In genomic region chr2:60553496-60553991, GRCh38 we compare ENCODE assay signal across 8 cellular contexts. TPM values are rescaled to one million over a fixed set of nuclear protein-coding genes. Genes with fewer than 3 reads are reported as not detected.
DNase-seq lines count a peak whose midpoint lies in the region; TF ChIP-seq lines count a peak whose summit lies in the region.

Gene BCL11A (minus strand): TSS chr2:60553654. CDS start chr2:60553270, 384 bp downstream.

- H3K4me3 Mint-ChIP-seq in activated naive CD4-positive, alpha-beta T cell treated with anti-CD3 and anti-CD28 coated beads for 36 hours, result peak within 1 kb of the TSS; percentile 78
- peak within 1 kb of the TSS; percentile 99 for H3K4me3 Mint-ChIP-seq in type B pancreatic cell

- peak within 1 kb of the TSS; percentile 66 for H3K9ac ChIP-seq in MM.1S (ENCODE audit: low read length)

- peaks cover 67% of the 10 kb centered on the region for H3K27me3 Mint-ChIP-seq in activated naive CD4-positive, alpha-beta T cell treated with anti-CD3 and anti-CD28 coated beads for 36 hours (ENCODE audit: low read depth)
- H3K27me3 Mint-ChIP-seq in type B pancreatic cell, result peaks cover 35% of the 10 kb centered on the region

- no peaks in the 10 kb centered on the region for H3K9me3 Mint-ChIP-seq in activated naive CD4-positive, alpha-beta T cell treated with anti-CD3 and anti-CD28 coated beads for 36 hours
- no peaks in the 10 kb centered on the region for H3K9me3 Mint-ChIP-seq in type B pancreatic cell

- no peak within 1 kb of the TSS for H3K27ac Mint-ChIP-seq in activated naive CD4-positive, alpha-beta T cell treated with anti-CD3 and anti-CD28 coated beads for 36 hours
- H3K27ac Mint-ChIP-seq in type B pancreatic cell, result peak within 1 kb of the TSS; percentile 90

- TF ChIP-seq CTCF in MM.1S (IDR thresholded peaks at IDR 0.05; ENCODE audit: low read length) (no peak), type B pancreatic cell (conservative IDR thresholded peaks at IDR 0.05) (no peak)

- H3K4me2 ChIP-seq in MM.1S (ENCODE audit: low read depth, low read length), result peak within 1 kb of the TSS; percentile 95

- H3K36me3 Mint-ChIP-seq in activated naive CD4-positive, alpha-beta T cell treated with anti-CD3 and anti-CD28 coated beads for 36 hours (ENCODE audit: low read depth), result no peaks in the 10 kb centered on the region
- H3K36me3 Mint-ChIP-seq in type B pancreatic cell, result peaks cover 4% of the 10 kb centered on the region

- no peaks in the 10 kb centered on the region for H4K20me1 ChIP-seq in MM.1S (ENCODE audit: insufficient read depth, low read length)

- H3K27me3 ChIP-seq in MM.1S (replicated peaks; ENCODE audit: insufficient read depth, low read length), result no peaks in the 10 kb centered on the region

- H3K4me1 ChIP-seq in MM.1S (ENCODE audit: low read length), result peaks cover 9% of the 10 kb centered on the region; the same call in 1 of the 2 replicates

- no peak for DNase-seq in activated naive CD4-positive, alpha-beta T cell treated with anti-CD3 and anti-CD28 coated beads for 36 hours
- no peak for DNase-seq in activated naive CD4-positive, alpha-beta T cell treated with anti-CD3 and anti-CD28 coated beads, Interleukin-2, amount 50 U/mL, for 16 hours
- peak; percentile 67 for DNase-seq in MM.1S
- DNase-seq in SIG-M5 treated with dmso at 0.1 percent for 504 hours (lab: John Stamatoyannopoulos, UW; ENCODE audit: unreplicated experiment), result peak; percentile 83
- peak; percentile 74 for DNase-seq in ecto neural progenitor cell (ENCODE audit: low spot score)
- peak; percentile 54 for DNase-seq in medulla oblongata (ENCODE audit: extremely low spot score)
- DNase-seq in type B pancreatic cell (ENCODE audit: extremely low spot score, unreplicated experiment), result no peak
- DNase-seq in activated gamma-delta T cell (lab: John Stamatoyannopoulos, UW), result no peak

- peaks cover 38% of the 10 kb centered on the region for H3F3A ChIP-seq in MM.1S (ENCODE audit: insufficient read depth, low read length)

- H3K27ac ChIP-seq in MM.1S (ENCODE audit: low read length), result peak within 1 kb of the TSS; percentile 65; the same call in 1 of the 2 replicates

- intact Hi-C loops in activated naive CD4-positive, alpha-beta T cell treated with anti-CD3 and anti-CD28 coated beads for 36 hours (cut with micrococcal nuclease), result loop anchor here (5.0 to 10.0 kb wide), 6 partner anchors 401 to 1789 kb away; partner anchors contain the start of genes PEX13 and PUS10

- no peaks in the 10 kb centered on the region for H3K36me3 ChIP-seq in MM.1S (replicated peaks; ENCODE audit: insufficient read depth, low read length)

- no peaks in the 10 kb centered on the region for H3K79me2 ChIP-seq in MM.1S (ENCODE audit: low read length)

- CTCF ChIA-PET in activated naive CD4-positive, alpha-beta T cell treated with anti-CD3 and anti-CD28 coated beads for 36 hours (lab: Charles Lee), result interaction anchor here (0.6 to 0.9 kb wide), 2 partner anchors 28 to 329 kb away, joined by 4 to 5 read pairs; no protein-coding TSS in a partner anchor

- peaks cover 49% of the 10 kb centered on the region for H3K4me1 Mint-ChIP-seq in activated naive CD4-positive, alpha-beta T cell treated with anti-CD3 and anti-CD28 coated beads for 36 hours (ENCODE audit: low read depth)
- peaks cover 17% of the 10 kb centered on the region for H3K4me1 Mint-ChIP-seq in type B pancreatic cell (ENCODE audit: unreplicated experiment)

- H2AFZ ChIP-seq in MM.1S (ENCODE audit: low read length), result peak within 1 kb of the TSS; percentile 89

- no peaks in the 10 kb centered on the region for H3K9me2 ChIP-seq in MM.1S (replicated peaks; ENCODE audit: insufficient read depth, low read length)

- no peaks in the 10 kb centered on the region for H3K9me3 ChIP-seq in MM.1S (replicated peaks; ENCODE audit: insufficient read depth, low read length)

- H3K4me3 ChIP-seq in MM.1S (ENCODE audit: low read length), result peak within 1 kb of the TSS; percentile 91

RNA-seq across cellular contexts. Expression of gene BCL11A, which starts in this region (rescaled TPM):
- total RNA-seq in activated naive CD4-positive, alpha-beta T cell treated with anti-CD3 and anti-CD28 coated beads for 36 hours, result under 1 TPM; 0.52 to 0.67 TPM
- total RNA-seq in type B pancreatic cell (ENCODE audit: low replicate concordance), result 47.9 and 53.1 TPM in 2 replicates

Comparison
In these comparisons a context has a peak if more than half of its experiments do, and no peak if none do; other contexts are left out.
1. RNA of gene BCL11A (total RNA-seq): 47.9 to 53.1 TPM in type B pancreatic cell; 0.52 to 0.67 TPM in activated naive CD4-positive, alpha-beta T cell treated with anti-CD3 and anti-CD28 coated beads for 36 hours; every median in the first group is over 10 times any median in the second.
2. DNase-seq: peak in MM.1S (single experiment), SIG-M5 treated with dmso at 0.1 percent for 504 hours (single experiment), ecto neural progenitor cell (single experiment) and medulla oblongata (single experiment); none in activated naive CD4-positive, alpha-beta T cell treated with anti-CD3 and anti-CD28 coated beads for 36 hours (single experiment), activated naive CD4-positive, alpha-beta T cell treated with anti-CD3 and anti-CD28 coated beads, Interleukin-2, amount 50 U/mL, for 16 hours (single experiment), type B pancreatic cell (single experiment) and activated gamma-delta T cell (single experiment).